Comparison of ENCODE assay signal across 23 cellular contexts in genomic region chr4:182042945-182043344, GRCh38.
"Had no signal": no experiment of that assay in that cellular context is flagged by ENCODE, and none has a peak within 500 bp of the region (broad histone marks: within the 10 kb centered on the region; RNA-seq: fewer than 3 reads in every experiment).

No MANE protein-coding gene starts in this region.

- H3K9me3 Mint-ChIP-seq: endodermal cell; stimulated activated effector memory CD8-positive, alpha-beta T cell treated with anti-CD3 and anti-CD28 coated beads, Interleukin-12 subunit alpha, Interleukin-12 subunit beta, amount 100 ng/mL, for 72 hours; type B pancreatic cell had no signal

- H3K36me3 Mint-ChIP-seq: immature natural killer cell; naive thymus-derived CD4-positive, alpha-beta T cell; stimulated activated effector memory CD8-positive, alpha-beta T cell treated with anti-CD3 and anti-CD28 coated beads, Interleukin-12 subunit alpha, Interleukin-12 subunit beta, amount 100 ng/mL, for 72 hours; type B pancreatic cell had no signal

- H3K27me3 Mint-ChIP-seq: type B pancreatic cell had no signal

- DNase-seq: effector CD4-positive, alpha-beta T cell; endodermal cell; immature natural killer cell; kidney; left cardiac atrium; left ventricle myocardium superior; mesendoderm; naive thymus-derived CD4-positive, alpha-beta T cell; psoas muscle; retina; right lobe of liver; stimulated activated CD4-positive, alpha-beta T cell treated with anti-CD3 and anti-CD28 coated beads, Interleukin-4, amount 100 ng/mL, for 1 hour; stimulated activated CD8-positive, alpha-beta memory T cell treated with anti-CD3 and anti-CD28 coated beads, Interleukin-4, amount 100 ng/mL, for 48 hours; stimulated activated naive CD8-positive, alpha-beta T cell treated with anti-CD3 and anti-CD28 coated beads, Interleukin-15, Interleukin-2, amounts not matched to agents 100 U/mL and 50 U/mL, for 24 hours; thyroid gland had no signal

- H3K27ac Mint-ChIP-seq: endodermal cell; immature natural killer cell; naive thymus-derived CD4-positive, alpha-beta T cell; stimulated activated effector memory CD8-positive, alpha-beta T cell treated with anti-CD3 and anti-CD28 coated beads, Interleukin-12 subunit alpha, Interleukin-12 subunit beta, amount 100 ng/mL, for 72 hours; type B pancreatic cell had no signal

- H3K9me3 ChIP-seq: gastroesophageal sphincter, neutrophil, psoas muscle, right lobe of liver, suprapubic skin, thyroid gland had no signal

- H3K36me3 ChIP-seq: gastroesophageal sphincter, neutrophil, right lobe of liver, suprapubic skin, thyroid gland had no signal

- H3K4me1 Mint-ChIP-seq: endodermal cell; immature natural killer cell; naive thymus-derived CD4-positive, alpha-beta T cell; stimulated activated effector memory CD8-positive, alpha-beta T cell treated with anti-CD3 and anti-CD28 coated beads, Interleukin-12 subunit alpha, Interleukin-12 subunit beta, amount 100 ng/mL, for 72 hours had no signal

- H3K27me3 ChIP-seq: gastroesophageal sphincter, neutrophil, right lobe of liver, suprapubic skin, thyroid gland had no signal

- H3K27ac ChIP-seq: coronary artery, gastroesophageal sphincter, neutrophil, psoas muscle, right lobe of liver, suprapubic skin, thyroid gland had no signal

- H3K4me3 Mint-ChIP-seq: endodermal cell; immature natural killer cell; naive thymus-derived CD4-positive, alpha-beta T cell; stimulated activated effector memory CD8-positive, alpha-beta T cell treated with anti-CD3 and anti-CD28 coated beads, Interleukin-12 subunit alpha, Interleukin-12 subunit beta, amount 100 ng/mL, for 72 hours; type B pancreatic cell had no signal

- ATAC-seq: esophagus mucosa; gastroesophageal sphincter; left cardiac atrium; left ventricle myocardium superior; naive thymus-derived CD4-positive, alpha-beta T cell; psoas muscle; right lobe of liver; stimulated activated effector memory CD8-positive, alpha-beta T cell treated with anti-CD3 and anti-CD28 coated beads, Interleukin-12 subunit alpha, Interleukin-12 subunit beta, amount 100 ng/mL, for 72 hours; stimulated activated naive CD8-positive, alpha-beta T cell treated with anti-CD3 and anti-CD28 coated beads, Interleukin-15, Interleukin-2, amounts not matched to agents 100 U/mL and 50 U/mL, for 24 hours had no signal

- H3K4me3 ChIP-seq: coronary artery, gastroesophageal sphincter, lung, psoas muscle, right lobe of liver, suprapubic skin, thyroid gland had no signal

- H3K4me1 ChIP-seq: gastroesophageal sphincter, psoas muscle, right lobe of liver, suprapubic skin, thyroid gland had no signal
